ENCODE assay signal across 18 cellular contexts in genomic region chr11:16743478-16743877, GRCh38. TPM values are rescaled to one million over a fixed set of nuclear protein-coding genes. Genes with fewer than 3 reads are reported as not detected.
DNase-seq lines count a peak whose midpoint lies in the region; ATAC-seq, FAIRE-seq and TF ChIP-seq lines count a peak whose summit lies in the region.
"Had no signal": no experiment of that assay in that cellular context is flagged by ENCODE, and none has a peak within 500 bp of the region (broad histone marks: within the 10 kb centered on the region; RNA-seq: fewer than 3 reads in every experiment).

No MANE protein-coding gene starts in this region.

- no peaks in the 10 kb centered on the region for H3K9me3 ChIP-seq in Loucy (ENCODE audit: insufficient read depth, low read depth, low read length)

- H3K9me2 ChIP-seq in Loucy (replicated peaks; ENCODE audit: low read depth, low read length), result no peaks in the 10 kb centered on the region

- H3K9me3 Mint-ChIP-seq in activated naive CD8-positive, alpha-beta T cell (ENCODE audit: low read depth), result no peaks in the 10 kb centered on the region
- H3K9me3 Mint-ChIP-seq in activated naive CD8-positive, alpha-beta T cell treated with anti-CD3 and anti-CD28 coated beads for 36 hours, result no peaks in the 10 kb centered on the region
- no peaks in the 10 kb centered on the region for H3K9me3 Mint-ChIP-seq in progenitor cell of endocrine pancreas (ENCODE audit: low read depth)
- H3K9me3 Mint-ChIP-seq: CD4-positive, alpha-beta memory T cell; GM23338 had no signal

- peaks cover 62% of the 10 kb centered on the region for H3K4me1 Mint-ChIP-seq in activated naive CD8-positive, alpha-beta T cell (ENCODE audit: low read depth)
- H3K4me1 Mint-ChIP-seq in activated naive CD8-positive, alpha-beta T cell treated with anti-CD3 and anti-CD28 coated beads for 36 hours, result peaks cover 37% of the 10 kb centered on the region
- peaks cover 19% of the 10 kb centered on the region for H3K4me1 Mint-ChIP-seq in progenitor cell of endocrine pancreas (ENCODE audit: low read depth)

- no peak overlapping the region for H3K9ac ChIP-seq in Loucy (ENCODE audit: low read depth, low read length, poor library complexity, severe bottlenecking)

- TF ChIP-seq CTCF in Loucy (conservative IDR thresholded peaks at IDR 0.05; ENCODE audit: low read length) (no peak), progenitor cell of endocrine pancreas (IDR thresholded peaks at IDR 0.05; ENCODE audit: unreplicated experiment) (no peak)

- FAIRE-seq in colon (lab: Jason Lieb, UNC), result peak; percentile 38
- FAIRE-seq: HTR-8/SVneo had no signal

- H3K36me3 Mint-ChIP-seq in activated naive CD8-positive, alpha-beta T cell, result peaks cover 19% of the 10 kb centered on the region
- H3K36me3 Mint-ChIP-seq in activated naive CD8-positive, alpha-beta T cell treated with anti-CD3 and anti-CD28 coated beads for 36 hours, result peaks cover 31% of the 10 kb centered on the region
- peaks cover 40% of the 10 kb centered on the region for H3K36me3 Mint-ChIP-seq in progenitor cell of endocrine pancreas (ENCODE audit: insufficient read depth)

- peaks cover 86% of the 10 kb centered on the region for H4K20me1 ChIP-seq in Loucy (ENCODE audit: insufficient read depth, low read length, poor library complexity, severe bottlenecking)

- peak overlapping the region; percentile 62 for H3K4me3 Mint-ChIP-seq in activated naive CD8-positive, alpha-beta T cell
- H3K4me3 Mint-ChIP-seq in activated naive CD8-positive, alpha-beta T cell treated with anti-CD3 and anti-CD28 coated beads for 36 hours, result no peak overlapping the region
- H3K4me3 Mint-ChIP-seq in progenitor cell of endocrine pancreas (ENCODE audit: low read depth), result no peak overlapping the region

- no peak overlapping the region for H2AFZ ChIP-seq in Loucy (ENCODE audit: low read length)
- H2AFZ ChIP-seq: GM23338, PC-9 had no signal

- H3K79me2 ChIP-seq in Loucy (ENCODE audit: insufficient read depth, low read length), result peaks cover 92% of the 10 kb centered on the region

- peaks cover 39% of the 10 kb centered on the region for H3K4me1 ChIP-seq in Loucy (ENCODE audit: insufficient read depth, low read length, poor library complexity, severe bottlenecking)

- ATAC-seq in HG02884 (IDR thresholded peaks at IDR 0.05; ENCODE audit: unreplicated experiment), result no peak

- H3F3A ChIP-seq in Loucy (ENCODE audit: low read depth), result no peaks in the 10 kb centered on the region

- H3K36me3 ChIP-seq in Loucy (ENCODE audit: insufficient read depth, low read length), result peaks cover 34% of the 10 kb centered on the region

- peak overlapping the region; percentile 51 for H3K4me3 ChIP-seq in Loucy (ENCODE audit: low read length, poor library complexity, severe bottlenecking)
- H3K4me3 ChIP-seq: GM23338, PC-9 had no signal

- H3K27ac Mint-ChIP-seq in activated naive CD8-positive, alpha-beta T cell, result peak overlapping the region; percentile 47
- no peak overlapping the region for H3K27ac Mint-ChIP-seq in activated naive CD8-positive, alpha-beta T cell treated with anti-CD3 and anti-CD28 coated beads for 36 hours
- peak overlapping the region; percentile 4 for H3K27ac Mint-ChIP-seq in progenitor cell of endocrine pancreas

- H3K4me2 ChIP-seq in Loucy (ENCODE audit: low read depth, low read length, poor library complexity, severe bottlenecking), result peak overlapping the region; percentile 91
- H3K4me2 ChIP-seq: GM23338, PC-9 had no signal

- no peak for DNase-seq in activated naive CD8-positive, alpha-beta T cell treated with anti-CD3 and anti-CD28 coated beads for 36 hours
- DNase-seq in progenitor cell of endocrine pancreas (ENCODE audit: low spot score, unreplicated experiment) (no peak), NCI-H2171 treated with DMSO at 0.1 percent for 48 hours (lab: John Stamatoyannopoulos, UW) (no peak), cortex of kidney (lab: John Stamatoyannopoulos, UW) (no peak)
- DNase-seq: ACHN; CD4-positive, alpha-beta memory T cell; KBM-7; NCI-H1092 treated with DMSO at 0.1 percent for 48 hours; NCI-H1694; NCI-H2107; NCI-H69; PC-9 had no signal

- H3K27me3 Mint-ChIP-seq in activated naive CD8-positive, alpha-beta T cell, result no peaks in the 10 kb centered on the region
- H3K27me3 Mint-ChIP-seq in activated naive CD8-positive, alpha-beta T cell treated with anti-CD3 and anti-CD28 coated beads for 36 hours, result no peaks in the 10 kb centered on the region
- H3K27me3 Mint-ChIP-seq in progenitor cell of endocrine pancreas, result no peaks in the 10 kb centered on the region
- H3K27me3 Mint-ChIP-seq: CD4-positive, alpha-beta memory T cell had no signal

- H3K27me3 ChIP-seq in Loucy (ENCODE audit: insufficient read depth, low read length, poor library complexity, severe bottlenecking), result peaks cover 4% of the 10 kb centered on the region

RNA-seq across cellular contexts. Expression of gene C11orf58, which starts 5.0 kb away (rescaled TPM):
- 100 to 1,000 TPM; 151 to 153 TPM for total RNA-seq in activated naive CD8-positive, alpha-beta T cell treated with anti-CD3 and anti-CD28 coated beads for 36 hours
- 162 and 166 TPM in 2 replicates for total RNA-seq in progenitor cell of endocrine pancreas
